In the genomic region with DNA sequence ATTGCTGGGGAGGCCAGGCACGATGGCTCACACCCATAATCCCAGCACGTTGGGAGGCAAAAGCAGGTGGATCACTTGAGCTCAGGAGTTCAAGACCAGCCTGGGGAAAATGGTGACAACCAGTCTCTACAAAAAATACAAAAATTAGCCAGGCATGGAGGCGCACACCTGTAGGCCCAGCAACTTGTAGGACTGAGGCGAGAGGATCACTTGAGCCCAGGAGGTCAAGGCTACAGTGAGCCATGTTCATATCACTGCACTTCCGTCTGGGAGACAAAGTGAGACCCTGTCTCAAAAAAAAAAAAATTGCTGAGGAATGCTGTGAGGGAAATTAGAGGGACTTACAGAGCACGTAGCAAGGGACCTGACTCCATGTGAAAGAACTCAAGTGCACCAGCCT, we compare ENCODE assay signal across 15 cellular contexts. TPM values are rescaled to one million over a fixed set of nuclear protein-coding genes. Genes with fewer than 3 reads are reported as not detected.
"Had no signal": no experiment of that assay in that cellular context is flagged by ENCODE, and none has a peak within 500 bp of the region (broad histone marks: within the 10 kb centered on the region; RNA-seq: fewer than 3 reads in every experiment).

No MANE protein-coding gene starts in this region.

- H3K27me3 ChIP-seq: brain microvascular endothelial cell, pancreas, transverse colon had no signal

- H3K4me1 ChIP-seq: pancreas had no signal

- H3K27me3 Mint-ChIP-seq: activated CD8-positive, alpha-beta memory T cell treated with anti-CD3 and anti-CD28 coated beads, Interleukin-2, amount 10 ng/mL, durations not matched to agents 7 days and 5 days; activated naive CD4-positive, alpha-beta T cell treated with anti-CD3 and anti-CD28 coated beads, Interleukin-2, amount 50 U/mL, for 24 hours; naive B cell had no signal

- H3K27ac ChIP-seq: brain microvascular endothelial cell, lower lobe of right lung, pancreas had no signal

- H3K4me3 Mint-ChIP-seq: activated CD8-positive, alpha-beta memory T cell treated with anti-CD3 and anti-CD28 coated beads, Interleukin-2, amount 10 ng/mL, durations not matched to agents 7 days and 5 days; activated naive CD4-positive, alpha-beta T cell treated with anti-CD3 and anti-CD28 coated beads, Interleukin-2, amount 50 U/mL, for 24 hours; activated T-cell treated with anti-CD3 and anti-CD28 coated beads, Interleukin-2, amount 50 U/mL, for 72 hours; naive B cell; T-helper 2 cell treated with Interferon-gamma antibody and Interleukin-4, amounts not matched to agents 5 μg/mL and 100 μg/mL, for 36 hours had no signal

- H3K4me3 ChIP-seq: lower lobe of right lung, pancreas, transverse colon had no signal

- H3K27ac Mint-ChIP-seq: activated CD8-positive, alpha-beta memory T cell treated with anti-CD3 and anti-CD28 coated beads, Interleukin-2, amount 10 ng/mL, durations not matched to agents 7 days and 5 days; activated naive CD4-positive, alpha-beta T cell treated with anti-CD3 and anti-CD28 coated beads, Interleukin-2, amount 50 U/mL, for 24 hours; activated T-cell treated with anti-CD3 and anti-CD28 coated beads, Interleukin-2, amount 50 U/mL, for 72 hours; T-helper 2 cell treated with Interferon-gamma antibody and Interleukin-4, amounts not matched to agents 5 μg/mL and 100 μg/mL, for 36 hours had no signal

- FAIRE-seq: pancreas had no signal

- DNase-seq: activated CD4-positive, alpha-beta T cell treated with anti-CD3 and anti-CD28 coated beads for 1 hour; activated CD4-positive, alpha-beta T cell treated with anti-CD3 and anti-CD28 coated beads, Interleukin-2, amount 50 U/mL, for 48 hours; activated CD8-positive, alpha-beta memory T cell treated with anti-CD3 and anti-CD28 coated beads, Interleukin-2, amount 10 ng/mL, durations not matched to agents 7 days and 5 days; activated T-cell treated with anti-CD3 and anti-CD28 coated beads, Interleukin-2, amount 50 U/mL, for 72 hours; brain microvascular endothelial cell; effector memory CD4-positive, alpha-beta T cell; erythroblast; hypothalamus; lower lobe of right lung; naive B cell; pancreas; SW 1271; transverse colon had no signal

- ATAC-seq: activated CD8-positive, alpha-beta memory T cell treated with anti-CD3 and anti-CD28 coated beads, Interleukin-2, amount 10 ng/mL, durations not matched to agents 7 days and 5 days; activated T-cell treated with anti-CD3 and anti-CD28 coated beads, Interleukin-2, amount 50 U/mL, for 72 hours; lower lobe of right lung; pancreas had no signal

- H3K9me3 ChIP-seq: lower lobe of right lung, pancreas, transverse colon had no signal

- H3K9me3 Mint-ChIP-seq: activated naive CD4-positive, alpha-beta T cell treated with anti-CD3 and anti-CD28 coated beads, Interleukin-2, amount 50 U/mL, for 24 hours; activated T-cell treated with anti-CD3 and anti-CD28 coated beads, Interleukin-2, amount 50 U/mL, for 72 hours; naive B cell; T-helper 2 cell treated with Interferon-gamma antibody and Interleukin-4, amounts not matched to agents 5 μg/mL and 100 μg/mL, for 36 hours had no signal

RNA-seq across cellular contexts. Expression of gene ID1, which starts 40.8 kb away (rescaled TPM):
- total RNA-seq: activated CD8-positive, alpha-beta memory T cell treated with anti-CD3 and anti-CD28 coated beads, Interleukin-2, amount 10 ng/mL, durations not matched to agents 7 days and 5 days had no signal
